In genomic region chr19:48506138-48506733, GRCh38 we compare ENCODE assay signal across 1 cellular context.
TF ChIP-seq lines count a peak whose summit lies in the region.

No MANE protein-coding gene starts in this region.

TF ChIP-seq in HCT116, 20 proteins besides CTCF, POLR2A, EP300 and RAD21 (continued from another document):
- TF ChIP-seq MAX (IDR thresholded peaks at IDR 0.05) (no peak), ELF1 (IDR thresholded peaks at IDR 0.05; ENCODE audit: borderline replicate concordance, low read depth) (no peak), TCF7L2 (IDR thresholded peaks at IDR 0.05; ENCODE audit: borderline replicate concordance, extremely low read depth, insufficient read depth, insufficient read length) (no peak), SIN3A (IDR thresholded peaks at IDR 0.05; ENCODE audit: low read depth) (no peak), EGR1 (IDR thresholded peaks at IDR 0.05; ENCODE audit: low read depth) (no peak)
